24 cellular contexts compared by ENCODE assay signal in genomic region chr3:39273119-39273518, GRCh38. TPM values are rescaled to one million over a fixed set of nuclear protein-coding genes. Genes with fewer than 3 reads are reported as not detected.
DNase-seq lines count a peak whose midpoint lies in the region; ATAC-seq and TF ChIP-seq lines count a peak whose summit lies in the region.
"Had no signal": no experiment of that assay in that cellular context is flagged by ENCODE, and none has a peak within 500 bp of the region (broad histone marks: within the 10 kb centered on the region; RNA-seq: fewer than 3 reads in every experiment).

No MANE protein-coding gene starts in this region.

- intact Hi-C loops in naive thymus-derived CD4-positive, alpha-beta T cell (cut with micrococcal nuclease), result no loop called here

- no peak overlapping the region for H3K4me3 Mint-ChIP-seq in progenitor cell of endocrine pancreas (ENCODE audit: low read depth)
- H3K4me3 Mint-ChIP-seq in naive thymus-derived CD4-positive, alpha-beta T cell, result peak overlapping the region in 1 of 10 donors; percentile 0
- H3K4me3 Mint-ChIP-seq: activated naive CD8-positive, alpha-beta T cell treated with anti-CD3 and anti-CD28 coated beads, Interleukin-2, amount 10 ng/mL, durations not matched to agents 7 days and 5 days; CD4-positive, alpha-beta memory T cell; stimulated activated naive CD8-positive, alpha-beta T cell treated with anti-CD3 and anti-CD28 coated beads, Interleukin-15, amount 100 ng/mL, for 72 hours had no signal

- peaks cover 2 to 21% of the 10 kb centered on the region in 2 donors for H3K4me1 ChIP-seq in naive thymus-derived CD4-positive, alpha-beta T cell (ENCODE audit: control insufficient read depth in 2 of 2, insufficient read depth in 2 of 2, low read length in 2 of 2)

- no peaks in the 10 kb centered on the region for H3K36me3 Mint-ChIP-seq in progenitor cell of endocrine pancreas (ENCODE audit: insufficient read depth)
- peaks cover 0 to 12% (median 0%) of the 10 kb centered on the region in 5 donors for H3K36me3 Mint-ChIP-seq in naive thymus-derived CD4-positive, alpha-beta T cell
- H3K36me3 Mint-ChIP-seq: activated naive CD8-positive, alpha-beta T cell treated with anti-CD3 and anti-CD28 coated beads, Interleukin-2, amount 10 ng/mL, durations not matched to agents 7 days and 5 days; CD4-positive, alpha-beta memory T cell had no signal

- POLR2A ChIA-PET in naive thymus-derived CD4-positive, alpha-beta T cell (lab: Charles Lee), result no interaction called here

- H3K36me3 ChIP-seq in WERI-Rb-1, result no peaks in the 10 kb centered on the region
- H3K36me3 ChIP-seq in naive thymus-derived CD4-positive, alpha-beta T cell (ENCODE audit: control insufficient read depth in 2 of 3, insufficient read depth in 3 of 3, low read length in 3 of 3), result no peaks in the 10 kb centered on the region
- H3K36me3 ChIP-seq: upper lobe of right lung had no signal

- CTCF ChIA-PET in naive thymus-derived CD4-positive, alpha-beta T cell (lab: Charles Lee), result no interaction called here

- H3K9me3 Mint-ChIP-seq in progenitor cell of endocrine pancreas (ENCODE audit: low read depth), result no peaks in the 10 kb centered on the region
- no peaks in the 10 kb centered on the region for H3K9me3 Mint-ChIP-seq in naive thymus-derived CD4-positive, alpha-beta T cell
- H3K9me3 Mint-ChIP-seq: activated naive CD8-positive, alpha-beta T cell treated with anti-CD3 and anti-CD28 coated beads, Interleukin-2, amount 10 ng/mL, durations not matched to agents 7 days and 5 days; CD4-positive, alpha-beta memory T cell; stimulated activated naive CD8-positive, alpha-beta T cell treated with anti-CD3 and anti-CD28 coated beads, Interleukin-15, amount 100 ng/mL, for 72 hours had no signal

- DNase-seq in DMS 273 (lab: John Stamatoyannopoulos, UW; ENCODE audit: unreplicated experiment), result peak; percentile 1
- DNase-seq in DMS 273 treated with DMSO at 0.1 percent for 48 hours (lab: John Stamatoyannopoulos, UW), result no peak
- no peak for DNase-seq in WERI-Rb-1
- DNase-seq in epithelial cell of proximal tubule (ENCODE audit: low read depth), result no peak
- no peak for DNase-seq in progenitor cell of endocrine pancreas (ENCODE audit: low spot score, unreplicated experiment)
- no peak for DNase-seq in naive thymus-derived CD4-positive, alpha-beta T cell
- no peak for DNase-seq in dermis blood vessel endothelial cell
- no peak for DNase-seq in LoVo (ENCODE audit: low spot score)
- DNase-seq: 8988T; activated CD4-positive, alpha-beta T cell treated with anti-CD3 and anti-CD28 coated beads for 4 hours; activated naive CD8-positive, alpha-beta T cell treated with anti-CD3 and anti-CD28 coated beads, Interleukin-2, amount 10 ng/mL, durations not matched to agents 7 days and 5 days; CD4-positive, alpha-beta memory T cell; DND-41; NCI-H146; NCI-H2227 treated with DMSO at 0.1 percent for 48 hours; SIG-M5; stimulated activated CD4-positive, alpha-beta T cell treated with anti-CD3 and anti-CD28 coated beads, Interleukin-15, amount 100 ng/mL, for 24 hours; stimulated activated naive CD8-positive, alpha-beta T cell treated with anti-CD3 and anti-CD28 coated beads, Interleukin-15, amount 100 ng/mL, for 72 hours; upper lobe of right lung had no signal

- no peaks in the 10 kb centered on the region for H3K9me3 ChIP-seq in WERI-Rb-1 (ENCODE audit: severe bottlenecking)
- H3K9me3 ChIP-seq in naive thymus-derived CD4-positive, alpha-beta T cell (ENCODE audit: control insufficient read depth in 2 of 3, low read length in 3 of 3), result no peaks in the 10 kb centered on the region
- H3K9me3 ChIP-seq: upper lobe of right lung had no signal

- no peak overlapping the region for H3K27ac ChIP-seq in WERI-Rb-1
- H3K27ac ChIP-seq in naive thymus-derived CD4-positive, alpha-beta T cell (ENCODE audit: low read depth, low read length), result no peak overlapping the region
- H3K27ac ChIP-seq: upper lobe of right lung had no signal

- no peaks in the 10 kb centered on the region for H3K27me3 ChIP-seq in WERI-Rb-1 (ENCODE audit: insufficient read depth, low read depth, severe bottlenecking)
- H3K27me3 ChIP-seq in naive thymus-derived CD4-positive, alpha-beta T cell (ENCODE audit: control insufficient read depth in 2 of 2, insufficient read depth in 2 of 2, low read length in 2 of 2), result no peaks in the 10 kb centered on the region

- H3K4me1 Mint-ChIP-seq in progenitor cell of endocrine pancreas (ENCODE audit: low read depth), result peaks cover 4% of the 10 kb centered on the region
- peaks cover 2 to 62% (median 9%) of the 10 kb centered on the region in 7 donors for H3K4me1 Mint-ChIP-seq in naive thymus-derived CD4-positive, alpha-beta T cell

- H3K4me3 ChIP-seq in WERI-Rb-1 (ENCODE audit: low read depth, low read length) (no peak overlapping the region), epithelial cell of proximal tubule (ENCODE audit: low read depth, low read length) (no peak overlapping the region)
- no peak overlapping the region for H3K4me3 ChIP-seq in naive thymus-derived CD4-positive, alpha-beta T cell (ENCODE audit: low read length)
- H3K4me3 ChIP-seq: upper lobe of right lung had no signal

- H3K27me3 Mint-ChIP-seq in progenitor cell of endocrine pancreas, result peaks cover 12% of the 10 kb centered on the region
- H3K27me3 Mint-ChIP-seq in naive thymus-derived CD4-positive, alpha-beta T cell, result peaks cover 0 to 13% (median 0%) of the 10 kb centered on the region in 5 donors

- no peak overlapping the region for H3K27ac Mint-ChIP-seq in progenitor cell of endocrine pancreas
- H3K27ac Mint-ChIP-seq in naive thymus-derived CD4-positive, alpha-beta T cell, result no peak overlapping the region
- H3K27ac Mint-ChIP-seq: activated naive CD8-positive, alpha-beta T cell treated with anti-CD3 and anti-CD28 coated beads, Interleukin-2, amount 10 ng/mL, durations not matched to agents 7 days and 5 days; stimulated activated naive CD8-positive, alpha-beta T cell treated with anti-CD3 and anti-CD28 coated beads, Interleukin-15, amount 100 ng/mL, for 72 hours had no signal

- ATAC-seq in naive thymus-derived CD4-positive, alpha-beta T cell, result no peak
- ATAC-seq: stimulated activated naive CD8-positive, alpha-beta T cell treated with anti-CD3 and anti-CD28 coated beads, Interleukin-15, amount 100 ng/mL, for 72 hours; upper lobe of right lung had no signal

- TF ChIP-seq CTCF in WERI-Rb-1 (IDR thresholded peaks at IDR 0.05; ENCODE audit: low read depth, low read length), result peak; percentile 25; the same call in 1 of the 2 replicates
- TF ChIP-seq CTCF in epithelial cell of proximal tubule (conservative IDR thresholded peaks at IDR 0.05; ENCODE audit: low read depth, low read length), result peak; percentile 13
- TF ChIP-seq CTCF in progenitor cell of endocrine pancreas (IDR thresholded peaks at IDR 0.05; ENCODE audit: unreplicated experiment), result peak; percentile 38

RNA-seq across cellular contexts. Expression of gene CX3CR1, which starts 6.7 kb away (rescaled TPM):
- total RNA-seq in epithelial cell of proximal tubule (not detected in 2 replicates), progenitor cell of endocrine pancreas (not detected in 2 replicates), dermis blood vessel endothelial cell (not detected in 2 replicates)
- 10 to 100 TPM in 1 of 5 experiments, 1 to 10 TPM in 2, under 1 TPM in 2; 0.54 to 66.6 (median 3.3) TPM for total RNA-seq in naive thymus-derived CD4-positive, alpha-beta T cell
- polyA plus RNA-seq in naive thymus-derived CD4-positive, alpha-beta T cell, result 1 to 10 TPM; 1.0 to 1.1 TPM
- total RNA-seq: glomerular endothelial cell, HT1080, renal cortical epithelial cell had no signal
- polyA plus RNA-seq: neural cell had no signal

RNA-seq across cellular contexts. Expression of gene CCR8, which starts 56.4 kb away (rescaled TPM):
- total RNA-seq in epithelial cell of proximal tubule (not detected in 2 replicates), progenitor cell of endocrine pancreas (not detected in 2 replicates), dermis blood vessel endothelial cell (not detected in 2 replicates)
- 10 to 100 TPM in 1 of 5 experiments, 1 to 10 TPM in 1, under 1 TPM in 1, not detected in 2; 0.43 to 10.7 (median 1.3) TPM for total RNA-seq in naive thymus-derived CD4-positive, alpha-beta T cell
- not detected for polyA plus RNA-seq in naive thymus-derived CD4-positive, alpha-beta T cell
- total RNA-seq: cardiac septum, glomerular endothelial cell, HT1080, renal cortical epithelial cell, upper lobe of right lung had no signal
- polyA plus RNA-seq: neural cell had no signal
